ENCODE assay signal across 8 cellular contexts in the genomic region with DNA sequence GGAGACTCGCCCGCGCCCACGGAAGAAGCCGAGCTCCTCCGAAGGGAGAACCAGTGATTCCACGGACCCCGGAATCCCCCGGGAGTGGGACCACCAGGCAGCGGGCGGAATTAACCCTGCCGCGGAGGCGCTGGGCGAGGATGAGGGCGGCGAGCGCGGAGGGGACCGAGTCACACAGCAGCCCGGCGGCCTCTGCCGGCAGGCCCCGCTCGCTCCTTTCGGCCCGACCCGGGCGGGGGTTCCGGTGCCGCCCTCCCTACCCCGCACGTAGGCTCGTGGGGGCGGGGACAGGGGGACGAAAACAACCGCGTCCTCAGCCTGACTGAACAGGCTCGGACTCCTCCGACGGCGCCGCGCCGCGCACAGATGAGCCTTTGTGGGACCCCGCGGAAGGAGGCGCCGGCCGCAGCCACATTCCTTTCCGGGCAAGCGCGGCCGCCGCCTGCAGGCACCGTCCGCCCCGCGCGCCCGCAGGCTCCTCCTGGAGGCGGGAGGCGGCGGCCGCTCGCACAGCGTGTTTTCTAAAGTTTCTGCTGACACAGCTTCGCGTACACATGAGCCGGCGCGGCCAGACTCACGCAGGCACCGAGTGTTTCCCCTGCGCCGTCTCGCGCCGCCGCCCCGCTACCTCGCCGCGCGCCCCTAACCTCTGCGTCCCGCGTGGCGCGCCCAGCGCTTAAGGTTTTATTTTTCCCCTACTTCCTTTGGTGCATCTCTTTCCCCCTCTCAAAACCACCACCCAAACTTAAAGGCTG.
DNase-seq lines count a peak whose midpoint lies in the region; ATAC-seq and TF ChIP-seq lines count a peak whose summit lies in the region.

No MANE protein-coding gene starts in this region.

- H3K36me3 ChIP-seq in Caco-2 (ENCODE audit: control insufficient read depth, insufficient read depth, low read length) (no peaks in the 10 kb centered on the region), endodermal cell (ENCODE audit: control insufficient read depth, insufficient read depth, low read length) (no peaks in the 10 kb centered on the region)

- H3K4me3 Mint-ChIP-seq in Caco-2 (ENCODE audit: unreplicated experiment) (peak overlapping the region; percentile 88), endodermal cell (peak overlapping the region; percentile 84)

- POLR2A ChIA-PET in Caco-2 (lab: Charles Lee): interaction anchor here (0.6 kb wide), 1 partner anchor 14 kb away, joined by 3 read pairs; no protein-coding TSS in a partner anchor

- DNase-seq in Caco-2 (peak; percentile 90), HK-2 (ENCODE audit: unreplicated experiment) (peak; percentile 89), NOMO-1 (lab: John Stamatoyannopoulos, UW; ENCODE audit: unreplicated experiment in 2 of 2) (peak; percentile 73 to 82), endodermal cell (peak; percentile 94), midbrain (lab: John Stamatoyannopoulos, UW) (peak; percentile 92)
- DNase-seq in activated CD8-positive, alpha-beta memory T cell treated with anti-CD3 and anti-CD28 coated beads, Interleukin-2, amount 50 U/mL, for 24 hours (ENCODE audit: extremely low read depth): peak; percentile 71
- DNase-seq in stimulated activated CD8-positive, alpha-beta memory T cell treated with anti-CD3 and anti-CD28 coated beads, Interleukin-15, amount 100 ng/mL, for 48 hours (ENCODE audit: low read depth in 2 of 2): peak; percentile 82 to 83

- H3K4me3 ChIP-seq in Caco-2 (ENCODE audit: low read depth, low read length) (peak overlapping the region; percentile 74), endodermal cell (ENCODE audit: low read length) (peak overlapping the region; percentile 86)

- no peaks in the 10 kb centered on the region for H3K9me3 ChIP-seq in Caco-2
- peaks cover 10% of the 10 kb centered on the region for H3K9me3 ChIP-seq in endodermal cell (ENCODE audit: control insufficient read depth, low read length)

- H3K4me1 Mint-ChIP-seq in Caco-2 (ENCODE audit: low read depth, unreplicated experiment): peaks cover 16% of the 10 kb centered on the region
- peaks cover 28% of the 10 kb centered on the region for H3K4me1 Mint-ChIP-seq in endodermal cell

- WGBS in endodermal cell (ENCODE audit: insufficient coverage in 1 of 2, insufficient read length in 1 of 2), 2 experiments: 0% methylated on average over 33 to 92 of the region's 92 CpGs

- peak overlapping the region; percentile 100 for H3K27ac ChIP-seq in endodermal cell (ENCODE audit: low read depth, low read length)

- H3K27me3 Mint-ChIP-seq in Caco-2 (ENCODE audit: insufficient read depth, unreplicated experiment) (no peaks in the 10 kb centered on the region), endodermal cell (ENCODE audit: insufficient read depth) (no peaks in the 10 kb centered on the region)

- TF ChIP-seq CTCF in Caco-2 (IDR thresholded peaks at IDR 0.05; ENCODE audit: insufficient read depth in 1 of 2, low read depth in 1 of 2, low read length in 1 of 2, severe bottlenecking in 1 of 2, unreplicated experiment in 1 of 2) (peak; percentile 33 to 41), endodermal cell (conservative IDR thresholded peaks at IDR 0.05) (peak; percentile 71)

- no TSS peak for BruUV-seq in Caco-2 (replicated peaks; lab: Mats Ljungman, UMichigan)

- no peaks in the 10 kb centered on the region for H3K27me3 ChIP-seq in Caco-2 (replicated peaks; ENCODE audit: control insufficient read depth, insufficient read depth, low read length)
- H3K27me3 ChIP-seq in endodermal cell (ENCODE audit: control insufficient read depth, insufficient read depth, low read length, poor library complexity, severe bottlenecking): no peaks in the 10 kb centered on the region

- peak overlapping the region; percentile 93 for H3K9ac ChIP-seq in endodermal cell (ENCODE audit: extremely low read depth, low read length, poor library complexity, severe bottlenecking)

- H3K4me1 ChIP-seq in Caco-2: peaks cover 10% of the 10 kb centered on the region
- H3K4me1 ChIP-seq in endodermal cell (ENCODE audit: control insufficient read depth, insufficient read depth, low read length): peaks cover 3% of the 10 kb centered on the region

- H3K36me3 Mint-ChIP-seq in Caco-2 (ENCODE audit: insufficient read depth, unreplicated experiment): peaks cover 6% of the 10 kb centered on the region
- no peaks in the 10 kb centered on the region for H3K36me3 Mint-ChIP-seq in endodermal cell (ENCODE audit: low read depth)

- intact Hi-C loops in Caco-2 (cut with micrococcal nuclease; ENCODE audit: unreplicated experiment): loop anchor here (1.0 to 10.0 kb wide), 6 partner anchors 15 to 457 kb away; no protein-coding TSS in a partner anchor

- ATAC-seq in GM19463 (IDR thresholded peaks at IDR 0.05; ENCODE audit: unreplicated experiment): peak; percentile 79

- no peaks in the 10 kb centered on the region for H3K9me3 Mint-ChIP-seq in Caco-2 (ENCODE audit: unreplicated experiment)
- H3K9me3 Mint-ChIP-seq in endodermal cell: peaks cover 8% of the 10 kb centered on the region

- H3K27ac Mint-ChIP-seq in Caco-2 (ENCODE audit: unreplicated experiment) (peak overlapping the region; percentile 94), endodermal cell (peak overlapping the region; percentile 99)

- CTCF ChIA-PET in Caco-2 (lab: Charles Lee): no interaction called here

Comparison
In these comparisons a context has a peak if more than half of its experiments do, and no peak if none do; other contexts are left out.
1. Peak in every context shown above with its lines: DNase-seq, ATAC-seq, H3K4me3 ChIP-seq and H3K27ac ChIP-seq.